20 cellular contexts compared by ENCODE assay signal in genomic region chr10:33494694-33495093, GRCh38.
DNase-seq lines count a peak whose midpoint lies in the region; ATAC-seq and TF ChIP-seq lines count a peak whose summit lies in the region.
"Had no signal": no experiment of that assay in that cellular context is flagged by ENCODE, and none has a peak within 500 bp of the region (broad histone marks: within the 10 kb centered on the region; RNA-seq: fewer than 3 reads in every experiment).

No MANE protein-coding gene starts in this region.

- H3K23ac ChIP-seq in IMR-90 (ENCODE audit: low read depth, low read length) = no peak overlapping the region

- H3K4me1 ChIP-seq in heart left ventricle = peaks cover 0 to 33% (median 1%) of the 10 kb centered on the region in 12 donors
- H3K4me1 ChIP-seq in IMR-90 (ENCODE audit: control insufficient read depth, insufficient read depth, low read length) = no peaks in the 10 kb centered on the region
- H3K4me1 ChIP-seq: A549; BLaER1 treated with 17β-estradiol and CSF1 and Interleukin-3, amounts not matched to agents 10 nM and 100 nM; HAP-1 had no signal

- no peak overlapping the region for H3K14ac ChIP-seq in IMR-90 (replicated peaks; ENCODE audit: low read depth, low read length)

- no peak overlapping the region for H2BK15ac ChIP-seq in IMR-90 (ENCODE audit: low read depth, low read length)

- dilution Hi-C loops in IMR-90 (cut with HindIII; ENCODE audit: low sequenced_read_pairs, unreplicated experiment) = no loop called here

- no peak for TF ChIP-seq RAD21 in IMR-90 (IDR thresholded peaks at IDR 0.05; ENCODE audit: low read length)

- in situ Hi-C loops in IMR-90 (cut with MboI; ENCODE audit: low sequenced_read_pairs) = no loop called here

- no TSS peak for BruUV-seq in IMR-90 (replicated peaks; lab: Mats Ljungman, UMichigan)

- no peak overlapping the region for H2BK5ac ChIP-seq in IMR-90 (ENCODE audit: low read depth, low read length, poor library complexity, severe bottlenecking)

- H3K56ac ChIP-seq in IMR-90 (ENCODE audit: extremely low read depth, insufficient read depth, low read length) = no peak overlapping the region

- no peaks in the 10 kb centered on the region for H4K20me1 ChIP-seq in IMR-90 (ENCODE audit: insufficient read depth, low read length)
- H4K20me1 ChIP-seq: BLaER1 treated with 17β-estradiol and CSF1 and Interleukin-3, amounts not matched to agents 10 nM and 100 nM had no signal

- DNase-seq in Right ventricle myocardium inferior (ENCODE audit: missing footprints) (no peak), heart left ventricle (no peak), AG10803 (ENCODE audit: low read depth) (peak; percentile 42), IMR-90 (no peak), fibroblast of the aortic adventitia (ENCODE audit: low read depth) (peak; percentile 58), DMS153 treated with DMSO at 0.1 percent for 48 hours (lab: John Stamatoyannopoulos, UW; ENCODE audit: unreplicated experiment) (no peak), H7 (no peak)
- DNase-seq: Calu3; CD8-positive, alpha-beta T cell; DMS53; DND-41; HFFc6; KBM-7 had no signal

- H3K27ac ChIP-seq in heart left ventricle (no peak overlapping the region), IMR-90 (ENCODE audit: insufficient read depth, low read length) (no peak overlapping the region)
- H3K27ac ChIP-seq: 22Rv1; A549; BLaER1 treated with 17β-estradiol and CSF1 and Interleukin-3, amounts not matched to agents 10 nM and 100 nM; HL-60 had no signal

- TF ChIP-seq POLR2A in heart left ventricle (IDR thresholded peaks at IDR 0.05) (no peak), IMR-90 (IDR thresholded peaks at IDR 0.05; ENCODE audit: low read depth, low read length) (no peak)

- no peaks in the 10 kb centered on the region for H3K79me1 ChIP-seq in IMR-90 (ENCODE audit: low read depth in 1 of 2, low read length in 2 of 2)

- no peak overlapping the region for H2BK20ac ChIP-seq in IMR-90 (ENCODE audit: low read depth, low read length)

- no peak overlapping the region for H2BK120ac ChIP-seq in IMR-90 (ENCODE audit: low read depth, low read length)

- POLR2A ChIA-PET in IMR-90 (lab: Charles Lee; ENCODE audit: unreplicated experiment) = no interaction called here

- H3K27me3 ChIP-seq in heart left ventricle (no peaks in the 10 kb centered on the region), IMR-90 (ENCODE audit: control insufficient read depth, insufficient read depth, low read length) (no peaks in the 10 kb centered on the region; the same call in 1 of the 2 replicates), H7 (ENCODE audit: control insufficient read depth, insufficient read depth, low read length) (no peaks in the 10 kb centered on the region)
- H3K27me3 ChIP-seq: BLaER1 treated with 17β-estradiol and CSF1 and Interleukin-3, amounts not matched to agents 10 nM and 100 nM had no signal

- no peak overlapping the region for H4K8ac ChIP-seq in IMR-90 (ENCODE audit: low read depth in 2 of 2, low read length in 2 of 2)

- H3K4ac ChIP-seq in IMR-90 (ENCODE audit: low read depth, low read length) = no peak overlapping the region

- no peak overlapping the region for H3K9ac ChIP-seq in IMR-90 (ENCODE audit: low read depth, low read length)
- H3K9ac ChIP-seq: BLaER1 treated with 17β-estradiol and CSF1 and Interleukin-3, amounts not matched to agents 10 nM and 100 nM had no signal

- H3K18ac ChIP-seq in IMR-90 (ENCODE audit: low read depth, low read length) = no peak overlapping the region

- no peak for TF ChIP-seq CTCF in heart left ventricle (IDR thresholded peaks at IDR 0.05)
- no peak for TF ChIP-seq CTCF in AG10803 (conservative IDR thresholded peaks at IDR 0.05; ENCODE audit: low read length)
- TF ChIP-seq CTCF in IMR-90 (conservative IDR thresholded peaks at IDR 0.05; ENCODE audit: low read depth, low read length) = no peak
- no peak for TF ChIP-seq CTCF in fibroblast of the aortic adventitia (IDR thresholded peaks at IDR 0.05; ENCODE audit: insufficient read depth, low read length)

- no peak overlapping the region for H2AK9ac ChIP-seq in IMR-90 (replicated peaks; ENCODE audit: low read depth, low read length, poor library complexity)

- no peak overlapping the region for H4K91ac ChIP-seq in IMR-90 (ENCODE audit: insufficient read depth, low read depth, low read length)

- peak; percentile 65 for ATAC-seq in Right ventricle myocardium inferior
- no peak for ATAC-seq in heart left ventricle
- ATAC-seq in IMR-90 (ENCODE audit: low read depth) = no peak
- ATAC-seq in GM18517 (IDR thresholded peaks at IDR 0.05; ENCODE audit: unreplicated experiment) = no peak
- ATAC-seq: A549; CD8-positive, alpha-beta T cell; GM23338 had no signal

- H3K9me3 ChIP-seq in heart left ventricle (no peaks in the 10 kb centered on the region), IMR-90 (ENCODE audit: control insufficient read depth, insufficient read depth, low read length) (no peaks in the 10 kb centered on the region)
- H3K9me3 ChIP-seq: A549; BLaER1 treated with 17β-estradiol and CSF1 and Interleukin-3, amounts not matched to agents 10 nM and 100 nM; HAP-1 had no signal

- no peaks in the 10 kb centered on the region for H3K9me1 ChIP-seq in IMR-90 (ENCODE audit: insufficient read depth, low read length)

- H2AFZ ChIP-seq in IMR-90 (replicated peaks; ENCODE audit: low read length, poor library complexity) = no peak overlapping the region

- intact Hi-C loops in Right ventricle myocardium inferior (cut with DNase I) = loop anchor here (10.0 kb wide), 1 partner anchor 60 kb away; no protein-coding TSS in a partner anchor
- intact Hi-C loops in heart left ventricle (cut with DNase I) = no loop called here
- intact Hi-C loops in IMR-90 (cut with micrococcal nuclease) = no loop called here

- no peak overlapping the region for H4K5ac ChIP-seq in IMR-90 (ENCODE audit: low read depth, low read length)

- H2AK5ac ChIP-seq in IMR-90 (ENCODE audit: low read depth, low read length) = no peak overlapping the region

- H3K4me3 ChIP-seq in heart left ventricle = no peak overlapping the region
- no peak overlapping the region for H3K4me3 ChIP-seq in AG10803 (ENCODE audit: low read length)
- no peak overlapping the region for H3K4me3 ChIP-seq in IMR-90 (ENCODE audit: insufficient read depth, low read depth, low read length)
- no peak overlapping the region for H3K4me3 ChIP-seq in fibroblast of the aortic adventitia (ENCODE audit: low read depth, low read length)
- no peak overlapping the region for H3K4me3 ChIP-seq in H7 (ENCODE audit: insufficient read depth, low read depth, low read length)
- H3K4me3 ChIP-seq: A549; BLaER1 treated with 17β-estradiol and CSF1 and Interleukin-3, amounts not matched to agents 10 nM and 100 nM; GM23338; HAP-1 had no signal

- no peak overlapping the region for H3K4me2 ChIP-seq in IMR-90 (ENCODE audit: low read depth, low read length)
- H3K4me2 ChIP-seq: A549; BLaER1 treated with 17β-estradiol and CSF1 and Interleukin-3, amounts not matched to agents 10 nM and 100 nM; GM23338 had no signal

- H3K36me3 ChIP-seq in heart left ventricle = no peaks in the 10 kb centered on the region
- H3K36me3 ChIP-seq in IMR-90 (ENCODE audit: control insufficient read depth, insufficient read depth, low read length) = no peaks in the 10 kb centered on the region
- no peaks in the 10 kb centered on the region for H3K36me3 ChIP-seq in H7 (replicated peaks; ENCODE audit: control insufficient read depth, insufficient read depth, low read length)
- H3K36me3 ChIP-seq: BLaER1 treated with 17β-estradiol and CSF1 and Interleukin-3, amounts not matched to agents 10 nM and 100 nM; HAP-1 had no signal

- CTCF ChIA-PET in IMR-90 (lab: Yijun Ruan, JAX) = no interaction called here

TF ChIP-seq in IMR-90, 13 proteins besides CTCF, POLR2A, EP300 and RAD21:
- TF ChIP-seq, protein P1, sequence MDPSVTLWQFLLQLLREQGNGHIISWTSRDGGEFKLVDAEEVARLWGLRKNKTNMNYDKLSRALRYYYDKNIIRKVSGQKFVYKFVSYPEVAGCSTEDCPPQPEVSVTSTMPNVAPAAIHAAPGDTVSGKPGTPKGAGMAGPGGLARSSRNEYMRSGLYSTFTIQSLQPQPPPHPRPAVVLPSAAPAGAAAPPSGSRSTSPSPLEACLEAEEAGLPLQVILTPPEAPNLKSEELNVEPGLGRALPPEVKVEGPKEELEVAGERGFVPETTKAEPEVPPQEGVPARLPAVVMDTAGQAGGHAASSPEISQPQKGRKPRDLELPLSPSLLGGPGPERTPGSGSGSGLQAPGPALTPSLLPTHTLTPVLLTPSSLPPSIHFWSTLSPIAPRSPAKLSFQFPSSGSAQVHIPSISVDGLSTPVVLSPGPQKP (IDR thresholded peaks at IDR 0.05; ENCODE audit: borderline replicate concordance, low read depth, low read length) = no peak
- peak; percentile 65 for TF ChIP-seq CEBPB (IDR thresholded peaks at IDR 0.05; ENCODE audit: low read depth, low read length)
TF ChIP-seq in IMR-90: peak in this region for 1.

Comparison
In these comparisons a context has a peak if more than half of its experiments do, and no peak if none do; other contexts are left out.
1. DNase-seq: peak in AG10803 (single experiment) and fibroblast of the aortic adventitia (single experiment); none in Right ventricle myocardium inferior (single experiment), heart left ventricle (0 of 5), IMR-90 (single experiment), DMS153 treated with DMSO at 0.1 percent for 48 hours (single experiment) and H7 (single experiment).